ENCODE assay signal across 8 cellular contexts in genomic region chr3:195549931-195550519, GRCh38. TPM values are rescaled to one million over a fixed set of nuclear protein-coding genes. Genes with fewer than 3 reads are reported as not detected.
DNase-seq lines count a peak whose midpoint lies in the region; ATAC-seq, FAIRE-seq and TF ChIP-seq lines count a peak whose summit lies in the region.

No MANE protein-coding gene starts in this region.

- no peak overlapping the region for H3K4me3 ChIP-seq in fibroblast of villous mesenchyme (ENCODE audit: low read depth, low read length)

- no peak overlapping the region for H3K27ac ChIP-seq in RWPE1

- TF ChIP-seq CTCF in fibroblast of villous mesenchyme (IDR thresholded peaks at IDR 0.05; ENCODE audit: insufficient read depth, low read depth, low read length) (no peak), RWPE1 (conservative IDR thresholded peaks at IDR 0.05; ENCODE audit: low read depth) (no peak)

- TF ChIP-seq POLR2A in H54 (IDR thresholded peaks at IDR 0.05; ENCODE audit: low read depth, low read length): no peak

- peak; percentile 69 for ATAC-seq in HG02763 (IDR thresholded peaks at IDR 0.05; ENCODE audit: unreplicated experiment)

- DNase-seq in DMS79 (lab: John Stamatoyannopoulos, UW): peak; percentile 84
- peak; percentile 77 for DNase-seq in activated CD4-positive, alpha-beta T cell treated with anti-CD3 and anti-CD28 coated beads for 48 hours
- peak; percentile 31 for DNase-seq in fibroblast of villous mesenchyme (ENCODE audit: low read depth)
- DNase-seq in stimulated activated CD8-positive, alpha-beta memory T cell treated with anti-CD3 and anti-CD28 coated beads, Interleukin-7, amount 100 ng/mL, for 48 hours (ENCODE audit: extremely low read depth in 1 of 2, low read depth in 1 of 2): peak; percentile 51 to 72
- no peak for DNase-seq in RWPE1 (ENCODE audit: low spot score)
- DNase-seq in H54 (ENCODE audit: insufficient read length, low spot score): no peak
- DNase-seq in superior temporal gyrus (ENCODE audit: extremely low spot score): no peak

- POLR2A ChIA-PET in RWPE1 (lab: Yijun Ruan, JAX; ENCODE audit: low non-redundant PET): no interaction called here

- CTCF ChIA-PET in RWPE1 (lab: Yijun Ruan, JAX): interaction anchor here (0.6 kb wide), 1 partner anchor 1062 kb away, joined by 3 read pairs; no protein-coding TSS in a partner anchor

- no peak for FAIRE-seq in H54 (lab: Jason Lieb, UNC)

RNA-seq across cellular contexts. Expression of gene PPP1R2, which starts 6.9 kb away (rescaled TPM):
- total RNA-seq in fibroblast of villous mesenchyme: 81.5 and 131 TPM in 2 replicates

RNA-seq across cellular contexts. Expression of gene APOD, which starts 33.7 kb away (rescaled TPM):
- total RNA-seq in fibroblast of villous mesenchyme: 1.3 and 3.5 TPM in 2 replicates

Comparison
In these comparisons a context has a peak if more than half of its experiments do, and no peak if none do; other contexts are left out.
1. DNase-seq: peak in DMS79 (single experiment), activated CD4-positive, alpha-beta T cell treated with anti-CD3 and anti-CD28 coated beads for 48 hours (single experiment), fibroblast of villous mesenchyme (single experiment) and stimulated activated CD8-positive, alpha-beta memory T cell treated with anti-CD3 and anti-CD28 coated beads, Interleukin-7, amount 100 ng/mL, for 48 hours (2 of 2); none in RWPE1 (single experiment), H54 (single experiment) and superior temporal gyrus (single experiment).